ENCODE assay signal across 1 cellular context in the genomic region with DNA sequence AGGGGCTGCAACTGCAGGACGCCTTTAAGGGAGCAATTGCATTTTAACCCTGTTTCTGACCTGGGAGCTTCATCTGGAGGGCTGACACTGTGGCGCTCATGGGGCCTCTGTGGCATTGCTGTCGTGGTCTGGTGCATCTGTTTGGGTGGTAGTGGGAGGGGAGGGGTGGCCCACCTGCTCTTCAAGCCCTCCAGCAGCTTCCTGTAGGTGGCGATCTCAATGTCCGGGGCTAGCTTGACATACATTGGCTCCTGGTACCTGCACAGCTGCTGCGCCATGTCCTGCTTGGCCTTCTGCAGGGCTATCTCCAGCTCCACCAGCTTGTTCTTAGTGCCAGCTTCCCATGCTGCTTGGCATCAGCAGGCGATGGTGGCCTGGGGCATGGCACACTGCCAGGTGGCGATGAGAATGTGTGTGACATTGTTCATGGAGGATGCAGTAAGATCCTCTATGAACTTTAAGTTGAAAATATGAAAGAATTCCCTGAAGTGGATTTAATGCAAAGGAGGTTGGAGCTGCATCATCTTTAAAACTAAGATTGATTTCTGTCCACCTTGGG.
TF ChIP-seq lines count a peak whose summit lies in the region.

No MANE protein-coding gene starts in this region.

TF ChIP-seq in HCT116, 20 proteins besides CTCF, POLR2A, EP300 and RAD21:
- no peak for TF ChIP-seq EZH2phosphoT487 (IDR thresholded peaks at IDR 0.05; ENCODE audit: borderline replicate concordance)
- TF ChIP-seq, protein P1, sequence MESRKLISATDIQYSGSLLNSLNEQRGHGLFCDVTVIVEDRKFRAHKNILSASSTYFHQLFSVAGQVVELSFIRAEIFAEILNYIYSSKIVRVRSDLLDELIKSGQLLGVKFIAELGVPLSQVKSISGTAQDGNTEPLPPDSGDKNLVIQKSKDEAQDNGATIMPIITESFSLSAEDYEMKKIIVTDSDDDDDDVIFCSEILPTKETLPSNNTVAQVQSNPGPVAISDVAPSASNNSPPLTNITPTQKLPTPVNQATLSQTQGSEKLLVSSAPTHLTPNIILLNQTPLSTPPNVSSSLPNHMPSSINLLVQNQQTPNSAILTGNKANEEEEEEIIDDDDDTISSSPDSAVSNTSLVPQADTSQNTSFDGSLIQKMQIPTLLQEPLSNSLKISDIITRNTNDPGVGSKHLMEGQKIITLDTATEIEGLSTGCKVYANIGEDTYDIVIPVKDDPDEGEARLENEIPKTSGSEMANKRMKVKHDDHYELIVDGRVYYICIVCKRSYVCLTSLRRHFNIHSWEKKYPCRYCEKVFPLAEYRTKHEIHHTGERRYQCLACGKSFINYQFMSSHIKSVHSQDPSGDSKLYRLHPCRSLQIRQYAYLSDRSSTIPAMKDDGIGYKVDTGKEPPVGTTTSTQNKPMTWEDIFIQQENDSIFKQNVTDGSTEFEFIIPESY (IDR thresholded peaks at IDR 0.05; ENCODE audit: extremely low read depth, insufficient replicate concordance, low read length) = no peak
- no peak for TF ChIP-seq YY1 (IDR thresholded peaks at IDR 0.05; ENCODE audit: extremely low read depth, insufficient replicate concordance, low read depth, low read length)
- no peak for TF ChIP-seq ELF1 (IDR thresholded peaks at IDR 0.05; ENCODE audit: borderline replicate concordance, low read depth)
- no peak for TF ChIP-seq ZNF274 (IDR thresholded peaks at IDR 0.05; ENCODE audit: low read depth, low read length)
